32 cellular contexts compared by ENCODE assay signal in the genomic region with DNA sequence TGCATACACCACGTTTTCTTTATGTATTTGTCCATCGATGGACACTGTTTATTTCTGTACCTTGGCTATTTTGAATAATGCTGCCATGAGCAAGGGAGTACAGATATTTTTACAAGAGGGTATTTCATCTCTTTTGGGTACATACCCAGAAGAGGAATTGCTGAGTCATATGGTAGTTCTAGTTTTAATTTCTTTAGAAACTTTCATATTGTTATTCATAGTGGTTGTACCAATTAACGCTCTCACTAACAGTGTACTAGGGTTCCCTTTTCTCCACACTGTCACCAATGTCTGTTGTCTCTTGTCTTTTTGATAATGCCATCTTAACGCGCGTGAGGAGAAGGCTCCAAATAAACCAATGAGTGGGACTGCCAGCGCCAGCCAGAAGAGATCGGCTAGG.
"Had no signal": no experiment of that assay in that cellular context is flagged by ENCODE, and none has a peak within 500 bp of the region (broad histone marks: within the 10 kb centered on the region; RNA-seq: fewer than 3 reads in every experiment).

No MANE protein-coding gene starts in this region.

- H3K9me3 Mint-ChIP-seq: activated CD4-positive, alpha-beta memory T cell treated with anti-CD3 and anti-CD28 coated beads, Interleukin-2, amount 10 ng/mL, durations not matched to agents 7 days and 5 days; activated naive CD8-positive, alpha-beta T cell treated with anti-CD3 and anti-CD28 coated beads for 36 hours had no signal

- ATAC-seq: activated CD8-positive, alpha-beta memory T cell treated with anti-CD3 and anti-CD28 coated beads, Interleukin-2, amount 10 ng/mL, durations not matched to agents 7 days and 5 days had no signal

- H3K4me1 Mint-ChIP-seq: activated CD4-positive, alpha-beta memory T cell treated with anti-CD3 and anti-CD28 coated beads, Interleukin-2, amount 10 ng/mL, durations not matched to agents 7 days and 5 days; activated CD8-positive, alpha-beta memory T cell treated with anti-CD3 and anti-CD28 coated beads, Interleukin-2, amount 10 ng/mL, durations not matched to agents 7 days and 5 days; activated naive CD8-positive, alpha-beta T cell treated with anti-CD3 and anti-CD28 coated beads for 36 hours had no signal

- H3K27ac Mint-ChIP-seq: activated CD4-positive, alpha-beta memory T cell treated with anti-CD3 and anti-CD28 coated beads, Interleukin-2, amount 10 ng/mL, durations not matched to agents 7 days and 5 days; activated CD8-positive, alpha-beta memory T cell treated with anti-CD3 and anti-CD28 coated beads, Interleukin-2, amount 10 ng/mL, durations not matched to agents 7 days and 5 days; activated naive CD8-positive, alpha-beta T cell treated with anti-CD3 and anti-CD28 coated beads for 36 hours had no signal

- DNase-seq: activated CD4-positive, alpha-beta memory T cell treated with anti-CD3 and anti-CD28 coated beads, Interleukin-2, amount 10 ng/mL, durations not matched to agents 7 days and 5 days; activated CD4-positive, alpha-beta T cell treated with anti-CD3 and anti-CD28 coated beads for 1 hour; activated CD4-positive, alpha-beta T cell treated with anti-CD3 and anti-CD28 coated beads for 48 hours; activated CD4-positive, CD25-positive, alpha-beta regulatory T cell; activated CD8-positive, alpha-beta memory T cell treated with anti-CD3 and anti-CD28 coated beads for 24 hours; activated CD8-positive, alpha-beta memory T cell treated with anti-CD3 and anti-CD28 coated beads, Interleukin-2, amount 10 ng/mL, durations not matched to agents 7 days and 5 days; activated CD8-positive, alpha-beta memory T cell treated with anti-CD3 and anti-CD28 coated beads, Interleukin-2, amount 50 U/mL, for 48 hours; activated effector memory CD4-positive, alpha-beta T cell treated with anti-CD3 and anti-CD28 coated beads, Interleukin-2, amount 50 U/mL, for 16 hours; activated naive CD4-positive, alpha-beta T cell; activated naive CD4-positive, alpha-beta T cell treated with anti-CD3 and anti-CD28 coated beads, Interleukin-2, amount 50 U/mL, for 16 hours; activated naive CD8-positive, alpha-beta T cell treated with anti-CD3 and anti-CD28 coated beads for 36 hours; activated T-cell treated with anti-CD3 and anti-CD28 coated beads, Interleukin-2, amount 50 U/mL, for 48 hours; aorta; central memory CD4-positive, alpha-beta T cell; Kasumi-1; MG63; NCI-H1048; NCI-H1105 treated with DMSO at 0.1 percent for 48 hours; NCI-H1436; NCI-H1694; NCI-H1930; NCI-H2081 treated with DMSO at 0.1 percent for 48 hours; NCI-H446 treated with DMSO at 0.1 percent for 48 hours; NCI-H524; NCI-H82; Peyer's patch; RPMI8226; SHP77 treated with DMSO at 0.1 percent for 48 hours; SW 1271; T1000; WERI-Rb-1 had no signal

- H3K36me3 ChIP-seq: brain microvascular endothelial cell, MG63, Peyer's patch, WERI-Rb-1 had no signal

- H3K27ac ChIP-seq: brain microvascular endothelial cell, Peyer's patch, WERI-Rb-1 had no signal

- H3K4me3 Mint-ChIP-seq: activated CD4-positive, alpha-beta memory T cell treated with anti-CD3 and anti-CD28 coated beads, Interleukin-2, amount 10 ng/mL, durations not matched to agents 7 days and 5 days; activated CD8-positive, alpha-beta memory T cell treated with anti-CD3 and anti-CD28 coated beads, Interleukin-2, amount 10 ng/mL, durations not matched to agents 7 days and 5 days; activated naive CD8-positive, alpha-beta T cell treated with anti-CD3 and anti-CD28 coated beads for 36 hours had no signal

- H3K4me3 ChIP-seq: MG63, Peyer's patch had no signal

- H3K4me1 ChIP-seq: Peyer's patch had no signal

- H3K36me3 Mint-ChIP-seq: activated CD8-positive, alpha-beta memory T cell treated with anti-CD3 and anti-CD28 coated beads, Interleukin-2, amount 10 ng/mL, durations not matched to agents 7 days and 5 days; activated naive CD8-positive, alpha-beta T cell treated with anti-CD3 and anti-CD28 coated beads for 36 hours had no signal

- H3K27me3 Mint-ChIP-seq: activated CD4-positive, alpha-beta memory T cell treated with anti-CD3 and anti-CD28 coated beads, Interleukin-2, amount 10 ng/mL, durations not matched to agents 7 days and 5 days; activated CD8-positive, alpha-beta memory T cell treated with anti-CD3 and anti-CD28 coated beads, Interleukin-2, amount 10 ng/mL, durations not matched to agents 7 days and 5 days; activated naive CD8-positive, alpha-beta T cell treated with anti-CD3 and anti-CD28 coated beads for 36 hours had no signal

- H3K9me3 ChIP-seq: MG63, Peyer's patch had no signal

- H3K27me3 ChIP-seq: brain microvascular endothelial cell, MG63, Peyer's patch had no signal
